Comparison of ENCODE assay signal across 8 cellular contexts in genomic region chr5:38555354-38556114, GRCh38. TPM values are rescaled to one million over a fixed set of nuclear protein-coding genes. Genes with fewer than 3 reads are reported as not detected.
DNase-seq lines count a peak whose midpoint lies in the region; ATAC-seq, FAIRE-seq and TF ChIP-seq lines count a peak whose summit lies in the region.

No MANE protein-coding gene starts in this region.

- H3K4me3 Mint-ChIP-seq in activated naive CD8-positive, alpha-beta T cell treated with anti-CD3 and anti-CD28 coated beads, Interleukin-2, amount 10 ng/mL, durations not matched to agents 7 days and 5 days = peak overlapping the region; percentile 71
- peak overlapping the region; percentile 65 to 82 for H3K4me3 Mint-ChIP-seq in stimulated activated naive CD8-positive, alpha-beta T cell treated with anti-CD3 and anti-CD28 coated beads, Interleukin-15, amount 100 ng/mL, for 72 hours

- H3K36me3 ChIP-seq in keratinocyte (ENCODE audit: control insufficient read depth in 2 of 2, extremely low read depth in 1 of 2, insufficient read depth in 2 of 2, low read length in 2 of 2) = no peaks in the 10 kb centered on the region

- ATAC-seq in activated naive CD8-positive, alpha-beta T cell treated with anti-CD3 and anti-CD28 coated beads, Interleukin-2, amount 10 ng/mL, durations not matched to agents 7 days and 5 days (ENCODE audit: low read depth) = no peak
- ATAC-seq in stimulated activated naive CD8-positive, alpha-beta T cell treated with anti-CD3 and anti-CD28 coated beads, Interleukin-15, amount 100 ng/mL, for 72 hours = no peak
- ATAC-seq in GM18907 (IDR thresholded peaks at IDR 0.05; ENCODE audit: unreplicated experiment) (no peak), HG02623 (IDR thresholded peaks at IDR 0.05; ENCODE audit: unreplicated experiment) (no peak)

- TF ChIP-seq CTCF in keratinocyte (optimal IDR thresholded peaks at IDR 0.05 in 1 of 3, IDR thresholded peaks at IDR 0.05 in 1 of 3, conservative IDR thresholded peaks at IDR 0.05 in 1 of 3; ENCODE audit: extremely low read depth in 1 of 3, insufficient read depth in 2 of 3, low read length in 3 of 3) = no peak

- no peaks in the 10 kb centered on the region for H3K36me3 Mint-ChIP-seq in activated naive CD8-positive, alpha-beta T cell treated with anti-CD3 and anti-CD28 coated beads, Interleukin-2, amount 10 ng/mL, durations not matched to agents 7 days and 5 days

- no peaks in the 10 kb centered on the region for H3K79me2 ChIP-seq in keratinocyte (ENCODE audit: control insufficient read depth, insufficient read depth, low read length)

- peak overlapping the region; percentile 16 for H2AFZ ChIP-seq in keratinocyte (ENCODE audit: control insufficient read depth, low read length)

- peaks cover 74% of the 10 kb centered on the region for H3K27me3 Mint-ChIP-seq in activated naive CD8-positive, alpha-beta T cell treated with anti-CD3 and anti-CD28 coated beads, Interleukin-2, amount 10 ng/mL, durations not matched to agents 7 days and 5 days
- H3K27me3 Mint-ChIP-seq in stimulated activated naive CD8-positive, alpha-beta T cell treated with anti-CD3 and anti-CD28 coated beads, Interleukin-15, amount 100 ng/mL, for 72 hours = peaks cover 74% of the 10 kb centered on the region

- dilution Hi-C loops in keratinocyte (cut with MboI; ENCODE audit: extremely low pct_ligation_motif_present, low sequenced_read_pairs) = no loop called here

- FAIRE-seq in keratinocyte (lab: Jason Lieb, UNC) = peak; percentile 55

- peak overlapping the region; percentile 57 to 68 (median 63) for H3K4me3 ChIP-seq in keratinocyte (ENCODE audit: control insufficient read depth in 2 of 3, extremely low read depth in 1 of 3, insufficient read depth in 2 of 3, low read depth in 1 of 3, low read length in 3 of 3)

- H3K9ac ChIP-seq in keratinocyte (ENCODE audit: control insufficient read depth, extremely low read depth, insufficient read depth, low read length) = peak overlapping the region; percentile 28

- no peaks in the 10 kb centered on the region for H4K20me1 ChIP-seq in keratinocyte (ENCODE audit: control insufficient read depth, extremely low read depth, insufficient read depth, low read length)

- peak overlapping the region; percentile 85 for H3K4me2 ChIP-seq in keratinocyte (ENCODE audit: control insufficient read depth, extremely low read depth, insufficient read depth, low read depth, low read length)

- H3K9me3 ChIP-seq in keratinocyte (ENCODE audit: control insufficient read depth, low read depth, low read length) = no peaks in the 10 kb centered on the region

- H3K4me1 ChIP-seq in keratinocyte (ENCODE audit: control insufficient read depth, extremely low read depth, insufficient read depth, low read length) = peaks cover 7% of the 10 kb centered on the region

- H3K27ac Mint-ChIP-seq in activated naive CD8-positive, alpha-beta T cell treated with anti-CD3 and anti-CD28 coated beads, Interleukin-2, amount 10 ng/mL, durations not matched to agents 7 days and 5 days = no peak overlapping the region
- H3K27ac Mint-ChIP-seq in stimulated activated naive CD8-positive, alpha-beta T cell treated with anti-CD3 and anti-CD28 coated beads, Interleukin-15, amount 100 ng/mL, for 72 hours = no peak overlapping the region

- DNase-seq in NCI-H1092 treated with DMSO at 0.1 percent for 48 hours (lab: John Stamatoyannopoulos, UW) (peak; percentile 11), NCI-H1092 (lab: John Stamatoyannopoulos, UW) (no peak), keratinocyte (ENCODE audit: low read depth, low spot score) (no peak)
- DNase-seq in activated naive CD8-positive, alpha-beta T cell treated with anti-CD3 and anti-CD28 coated beads, Interleukin-2, amount 10 ng/mL, durations not matched to agents 7 days and 5 days = no peak
- peak in 1 of 2 donors; percentile 12 for DNase-seq in stimulated activated naive CD8-positive, alpha-beta T cell treated with anti-CD3 and anti-CD28 coated beads, Interleukin-15, amount 100 ng/mL, for 72 hours
- no peak for DNase-seq in activated CD4-positive, CD25-positive, alpha-beta regulatory T cell (lab: John Stamatoyannopoulos, UW)

- no peaks in the 10 kb centered on the region for H3K9me1 ChIP-seq in keratinocyte (ENCODE audit: control insufficient read depth, extremely low read depth, insufficient read depth, low read length)

- H3K27me3 ChIP-seq in keratinocyte (ENCODE audit: control insufficient read depth, extremely low read depth, insufficient read depth, low read length) = peaks cover 9% of the 10 kb centered on the region

- no peaks in the 10 kb centered on the region for H3K9me3 Mint-ChIP-seq in activated naive CD8-positive, alpha-beta T cell treated with anti-CD3 and anti-CD28 coated beads, Interleukin-2, amount 10 ng/mL, durations not matched to agents 7 days and 5 days
- H3K9me3 Mint-ChIP-seq in stimulated activated naive CD8-positive, alpha-beta T cell treated with anti-CD3 and anti-CD28 coated beads, Interleukin-15, amount 100 ng/mL, for 72 hours = no peaks in the 10 kb centered on the region

- H3K27ac ChIP-seq in keratinocyte (ENCODE audit: control insufficient read depth, insufficient read depth, low read length) = no peak overlapping the region

- POLR2A ChIA-PET in activated naive CD8-positive, alpha-beta T cell treated with anti-CD3 and anti-CD28 coated beads, Interleukin-2, amount 10 ng/mL, durations not matched to agents 7 days and 5 days (lab: Charles Lee) = no interaction called here

- H3K4me1 Mint-ChIP-seq in activated naive CD8-positive, alpha-beta T cell treated with anti-CD3 and anti-CD28 coated beads, Interleukin-2, amount 10 ng/mL, durations not matched to agents 7 days and 5 days = peaks cover 11% of the 10 kb centered on the region
- peaks cover 13% of the 10 kb centered on the region for H3K4me1 Mint-ChIP-seq in stimulated activated naive CD8-positive, alpha-beta T cell treated with anti-CD3 and anti-CD28 coated beads, Interleukin-15, amount 100 ng/mL, for 72 hours

RNA-seq across cellular contexts. Expression of gene LIFR, which starts 0.9 kb away (rescaled TPM):
- not detected for total RNA-seq in activated naive CD8-positive, alpha-beta T cell treated with anti-CD3 and anti-CD28 coated beads, Interleukin-2, amount 10 ng/mL, durations not matched to agents 7 days and 5 days
- 1.00 to 1.1 TPM (median 1.0 TPM) in 3 replicates for polyA plus RNA-seq in keratinocyte
- polyA plus RNA-seq in keratinocyte (2011; ENCODE audit: low read depth) = 0.24 TPM
- 0.40 and 0.90 TPM in 2 replicates for polyA plus RNA-seq in keratinocyte (2011; cell fraction: cytosol; rRNA removed)
- polyA plus RNA-seq in keratinocyte (2011; cell fraction: nucleus; rRNA removed) = 2.1 and 2.4 TPM in 2 replicates
- polyA plus RNA-seq in keratinocyte (2012; ENCODE audit: low replicate concordance) = 0.48 and 1.1 TPM in 2 replicates
- 1.1 to 4.3 TPM (median 3.8 TPM) in 3 replicates for polyA minus RNA-seq in keratinocyte
- polyA minus RNA-seq in keratinocyte (2011; cell fraction: cytosol; rRNA and poly(A)+ RNA removed) = 1.9 TPM
- 5.4 and 10.6 TPM in 2 replicates for polyA minus RNA-seq in keratinocyte (2011; cell fraction: nucleus; rRNA and poly(A)+ RNA removed)
